8 cellular contexts compared by ENCODE assay signal in the genomic region with DNA sequence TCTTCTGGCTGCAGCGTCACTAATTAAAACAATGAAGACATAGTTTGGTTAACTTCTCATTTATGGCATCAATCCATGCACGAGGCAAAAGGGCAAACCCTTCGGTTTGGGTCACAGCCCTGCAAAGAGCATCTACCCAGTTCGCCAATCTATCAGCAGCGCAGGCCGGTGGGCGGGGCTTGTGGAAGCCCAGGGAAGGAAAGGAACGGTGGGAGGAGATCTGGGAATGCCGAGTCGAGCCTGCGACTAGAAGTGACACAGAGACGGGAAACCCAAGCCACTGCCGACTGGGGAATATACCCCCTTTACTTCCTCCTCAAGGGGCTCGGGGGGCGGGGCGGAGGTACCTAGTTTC. TPM values are rescaled to one million over a fixed set of nuclear protein-coding genes. Genes with fewer than 3 reads are reported as not detected.
DNase-seq lines count a peak whose midpoint lies in the region; ATAC-seq and TF ChIP-seq lines count a peak whose summit lies in the region.

No MANE protein-coding gene starts in this region.

- H3K4me3 Mint-ChIP-seq in Caco-2 (ENCODE audit: unreplicated experiment) (peak overlapping the region; percentile 99), nephron progenitor cell (peak overlapping the region; percentile 91)

- CTCF ChIA-PET in Caco-2 (lab: Charles Lee) = interaction anchor here (1.3 kb wide), 1 partner anchor 40 kb away, joined by 4 read pairs; no protein-coding TSS in a partner anchor

- intact Hi-C loops in Caco-2 (cut with micrococcal nuclease; ENCODE audit: unreplicated experiment) = no loop called here

- H3K4me1 Mint-ChIP-seq in Caco-2 (ENCODE audit: low read depth, unreplicated experiment) (peaks cover 17% of the 10 kb centered on the region), nephron progenitor cell (peaks cover 26% of the 10 kb centered on the region)

- H3K27me3 ChIP-seq in Caco-2 (replicated peaks; ENCODE audit: control insufficient read depth, insufficient read depth, low read length) = no peaks in the 10 kb centered on the region
- H3K27me3 ChIP-seq in subcutaneous abdominal adipose tissue (ENCODE audit: control insufficient read depth in 5 of 5, insufficient read depth in 4 of 5, low read length in 5 of 5) = no peaks in the 10 kb centered on the region

- POLR2A ChIA-PET in Caco-2 (lab: Charles Lee) = interaction anchor here (1.3 kb wide), 1 partner anchor 183 kb away, joined by 9 read pairs; a partner anchor contains a TSS

- no peaks in the 10 kb centered on the region for H3K36me3 ChIP-seq in Caco-2 (ENCODE audit: control insufficient read depth, insufficient read depth, low read length)
- no peaks in the 10 kb centered on the region for H3K36me3 ChIP-seq in subcutaneous abdominal adipose tissue (ENCODE audit: control insufficient read depth in 5 of 5, insufficient read depth in 5 of 5, low read length in 5 of 5)

- H3K27me3 Mint-ChIP-seq in Caco-2 (ENCODE audit: insufficient read depth, unreplicated experiment) = no peaks in the 10 kb centered on the region
- peaks cover 17% of the 10 kb centered on the region for H3K27me3 Mint-ChIP-seq in nephron progenitor cell (ENCODE audit: low read depth, poor library complexity)

- H3K9ac ChIP-seq in subcutaneous abdominal adipose tissue (ENCODE audit: low read length in 5 of 5) = peak overlapping the region; percentile 93 to 99 (median 99)

- H3K36me3 Mint-ChIP-seq in Caco-2 (ENCODE audit: insufficient read depth, unreplicated experiment) (peaks cover 14% of the 10 kb centered on the region), nephron progenitor cell (ENCODE audit: low read depth) (no peaks in the 10 kb centered on the region)

- DNase-seq in Caco-2 = peak; percentile 89
- DNase-seq in HS-27A (ENCODE audit: low read depth) = peak; percentile 65
- peak; percentile 59 for DNase-seq in NOMO-1 treated with DMSO at 0.1 percent for 48 hours (lab: John Stamatoyannopoulos, UW; ENCODE audit: unreplicated experiment)
- peak; percentile 35 to 41 for DNase-seq in activated T-helper 1 cell treated with anti-CD3 and anti-CD28 coated beads, Interleukin-2, amount 50 U/mL, for 16 hours (ENCODE audit: low read depth in 1 of 2, low spot score in 1 of 2)
- DNase-seq in fibroblast of villous mesenchyme (ENCODE audit: low read depth) = peak; percentile 78
- peak; percentile 91 for DNase-seq in nephron progenitor cell

- H3K9me3 Mint-ChIP-seq in Caco-2 (ENCODE audit: unreplicated experiment) (no peaks in the 10 kb centered on the region), nephron progenitor cell (peaks cover 2% of the 10 kb centered on the region)

- TF ChIP-seq CTCF in Caco-2 (IDR thresholded peaks at IDR 0.05; ENCODE audit: insufficient read depth in 1 of 2, low read depth in 1 of 2, low read length in 1 of 2, severe bottlenecking in 1 of 2, unreplicated experiment in 1 of 2) (no peak), fibroblast of villous mesenchyme (IDR thresholded peaks at IDR 0.05; ENCODE audit: insufficient read depth, low read depth, low read length) (no peak), nephron progenitor cell (IDR thresholded peaks at IDR 0.05) (no peak)

- H3K9me3 ChIP-seq in Caco-2 (no peaks in the 10 kb centered on the region), subcutaneous abdominal adipose tissue (ENCODE audit: control insufficient read depth in 5 of 5, low read length in 5 of 5) (no peaks in the 10 kb centered on the region)

- peak overlapping the region; percentile 99 for H3K27ac Mint-ChIP-seq in Caco-2 (ENCODE audit: unreplicated experiment)
- peak overlapping the region; percentile 52 for H3K27ac Mint-ChIP-seq in nephron progenitor cell

- peak overlapping the region; percentile 72 for H3K4me3 ChIP-seq in Caco-2 (ENCODE audit: low read depth, low read length)
- H3K4me3 ChIP-seq in fibroblast of villous mesenchyme (ENCODE audit: low read depth, low read length) = peak overlapping the region; percentile 85
- peak overlapping the region; percentile 82 to 97 (median 95) for H3K4me3 ChIP-seq in subcutaneous abdominal adipose tissue (ENCODE audit: low read depth in 1 of 5, low read length in 5 of 5)

- H3K27ac ChIP-seq in subcutaneous abdominal adipose tissue (ENCODE audit: low read depth, low read length) = peak overlapping the region; percentile 99

- H3K4me1 ChIP-seq in Caco-2 (peaks cover 12% of the 10 kb centered on the region; the same call in 1 of the 2 replicates), subcutaneous abdominal adipose tissue (ENCODE audit: control insufficient read depth in 5 of 5, insufficient read depth in 5 of 5, low read length in 5 of 5) (peaks cover 2 to 12% (median 8%) of the 10 kb centered on the region in 5 donors)

- peak; percentile 26 for ATAC-seq in GM21367 (IDR thresholded peaks at IDR 0.05; ENCODE audit: unreplicated experiment)

- BruUV-seq in Caco-2 (replicated peaks; lab: Mats Ljungman, UMichigan) = TSS peak; percentile 65

RNA-seq across cellular contexts. Expression of a gene that starts 0.5 kb away (rescaled TPM):
- 8.2 and 8.6 TPM in 2 replicates for total RNA-seq in Caco-2 (2022)
- 8.2 and 9.0 TPM in 2 replicates for total RNA-seq in fibroblast of villous mesenchyme

Comparison
In these comparisons a context has a peak if more than half of its experiments do, and no peak if none do; other contexts are left out.
1. Peak in every context shown above with its lines: DNase-seq, ATAC-seq, H3K4me3 ChIP-seq and H3K27ac ChIP-seq.
2. DNase-seq: peak in every context shown above with its lines; median percentile 91 in nephron progenitor cell; 89 in Caco-2; 78 in fibroblast of villous mesenchyme; 65 in HS-27A; 59 in NOMO-1 treated with DMSO at 0.1 percent for 48 hours; 38 in activated T-helper 1 cell treated with anti-CD3 and anti-CD28 coated beads, Interleukin-2, amount 50 U/mL, for 16 hours.